Comparison of ENCODE assay signal across 1 cellular context in the genomic region with DNA sequence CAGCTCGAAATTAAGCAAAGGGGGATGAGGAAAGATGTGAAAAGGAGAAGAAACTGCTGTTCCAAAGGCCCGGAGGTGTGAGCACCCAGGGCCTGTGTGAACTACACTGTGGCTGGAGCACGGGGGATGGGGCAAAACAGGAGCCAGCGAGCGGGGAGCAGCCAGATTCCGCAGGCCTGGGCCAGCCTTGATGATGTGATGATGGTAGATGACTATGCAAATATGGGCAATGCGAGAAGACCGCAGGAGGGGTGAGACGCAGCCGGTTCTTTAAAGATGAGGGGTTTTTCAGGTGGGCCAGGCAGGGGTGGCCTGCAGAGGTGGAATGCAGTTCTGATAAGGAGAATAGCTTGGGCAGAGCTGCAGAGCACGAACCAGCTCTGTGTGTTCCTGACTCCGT.
TF ChIP-seq lines count a peak whose summit lies in the region.

No MANE protein-coding gene starts in this region.

TF ChIP-seq in K562, 482 proteins besides CTCF, POLR2A, EP300 and RAD21 (continued from another document):
- TF ChIP-seq SMAD3 (CRISPR knock-in tag; conservative IDR thresholded peaks at IDR 0.05) (no peak), GATA2 (CRISPR knock-in tag; IDR thresholded peaks at IDR 0.05) (no peak), NFE2 (IDR thresholded peaks at IDR 0.05; ENCODE audit: low read depth) (peak; percentile 21; the same call in 1 of the 2 replicates), PREB (CRISPR knock-in tag; IDR thresholded peaks at IDR 0.05) (no peak)
TF ChIP-seq in K562: peak in this region for 1.
